ENCODE assay signal across 8 cellular contexts in genomic region chr12:107775093-107775721, GRCh38. TPM values are rescaled to one million over a fixed set of nuclear protein-coding genes. Genes with fewer than 3 reads are reported as not detected.
A peak's percentile ranks its signal among the peaks of the same experiment; 100 is the strongest.
DNase-seq lines count a peak whose midpoint lies in the region; ATAC-seq and TF ChIP-seq lines count a peak whose summit lies in the region.

No MANE protein-coding gene starts in this region.

- peaks cover 61% of the 10 kb centered on the region for H3K27me3 Mint-ChIP-seq in activated CD4-positive, alpha-beta memory T cell treated with anti-CD3 and anti-CD28 coated beads for 36 hours
- peaks cover 69% of the 10 kb centered on the region for H3K27me3 Mint-ChIP-seq in activated CD4-positive, alpha-beta memory T cell treated with anti-CD3 and anti-CD28 coated beads, Interleukin-2, amount 10 ng/mL, durations not matched to agents 7 days and 5 days
- peaks cover 51% of the 10 kb centered on the region for H3K27me3 Mint-ChIP-seq in activated CD8-positive, alpha-beta T cell treated with anti-CD3 and anti-CD28 coated beads for 36 hours
- peaks cover 99% of the 10 kb centered on the region for H3K27me3 Mint-ChIP-seq in stimulated activated naive CD8-positive, alpha-beta T cell treated with anti-CD3 and anti-CD28 coated beads, Interleukin-15, amount 100 ng/mL, for 72 hours

- H3K4me3 ChIP-seq in iPS-18c (ENCODE audit: insufficient read depth, low read depth, low read length): peak overlapping the region; percentile 59

- no peaks in the 10 kb centered on the region for H3K9me3 ChIP-seq in iPS-18c (ENCODE audit: control insufficient read depth, insufficient read depth, low read length)

- no peaks in the 10 kb centered on the region for H3K9me3 Mint-ChIP-seq in activated CD4-positive, alpha-beta memory T cell treated with anti-CD3 and anti-CD28 coated beads for 36 hours
- H3K9me3 Mint-ChIP-seq in activated CD4-positive, alpha-beta memory T cell treated with anti-CD3 and anti-CD28 coated beads, Interleukin-2, amount 10 ng/mL, durations not matched to agents 7 days and 5 days: no peaks in the 10 kb centered on the region
- H3K9me3 Mint-ChIP-seq in activated CD8-positive, alpha-beta T cell treated with anti-CD3 and anti-CD28 coated beads for 36 hours: no peaks in the 10 kb centered on the region
- H3K9me3 Mint-ChIP-seq in stimulated activated naive CD8-positive, alpha-beta T cell treated with anti-CD3 and anti-CD28 coated beads, Interleukin-15, amount 100 ng/mL, for 72 hours: no peaks in the 10 kb centered on the region

- no peak overlapping the region for H3K27ac Mint-ChIP-seq in activated CD4-positive, alpha-beta memory T cell treated with anti-CD3 and anti-CD28 coated beads for 36 hours
- H3K27ac Mint-ChIP-seq in activated CD4-positive, alpha-beta memory T cell treated with anti-CD3 and anti-CD28 coated beads, Interleukin-2, amount 10 ng/mL, durations not matched to agents 7 days and 5 days: no peak overlapping the region
- no peak overlapping the region for H3K27ac Mint-ChIP-seq in activated CD8-positive, alpha-beta T cell treated with anti-CD3 and anti-CD28 coated beads for 36 hours
- H3K27ac Mint-ChIP-seq in stimulated activated naive CD8-positive, alpha-beta T cell treated with anti-CD3 and anti-CD28 coated beads, Interleukin-15, amount 100 ng/mL, for 72 hours: no peak overlapping the region

- no peak overlapping the region for H3K4me3 Mint-ChIP-seq in activated CD4-positive, alpha-beta memory T cell treated with anti-CD3 and anti-CD28 coated beads for 36 hours
- H3K4me3 Mint-ChIP-seq in activated CD4-positive, alpha-beta memory T cell treated with anti-CD3 and anti-CD28 coated beads, Interleukin-2, amount 10 ng/mL, durations not matched to agents 7 days and 5 days: no peak overlapping the region
- peak overlapping the region; percentile 9 for H3K4me3 Mint-ChIP-seq in activated CD8-positive, alpha-beta T cell treated with anti-CD3 and anti-CD28 coated beads for 36 hours
- peak overlapping the region; percentile 68 to 70 for H3K4me3 Mint-ChIP-seq in stimulated activated naive CD8-positive, alpha-beta T cell treated with anti-CD3 and anti-CD28 coated beads, Interleukin-15, amount 100 ng/mL, for 72 hours

- DNase-seq in activated CD4-positive, alpha-beta memory T cell treated with anti-CD3 and anti-CD28 coated beads for 36 hours: peak; percentile 14
- DNase-seq in activated CD4-positive, alpha-beta memory T cell treated with anti-CD3 and anti-CD28 coated beads, Interleukin-2, amount 10 ng/mL, durations not matched to agents 7 days and 5 days: no peak
- peak; percentile 20 for DNase-seq in activated CD8-positive, alpha-beta T cell treated with anti-CD3 and anti-CD28 coated beads for 36 hours
- DNase-seq in stimulated activated naive CD8-positive, alpha-beta T cell treated with anti-CD3 and anti-CD28 coated beads, Interleukin-15, amount 100 ng/mL, for 72 hours: peak; percentile 16 to 24
- DNase-seq in HK-2 (ENCODE audit: unreplicated experiment) (no peak), NCI-H1092 treated with DMSO at 0.1 percent for 48 hours (lab: John Stamatoyannopoulos, UW) (no peak)
- no peak for DNase-seq in activated CD4-positive, CD25-positive, alpha-beta regulatory T cell (lab: John Stamatoyannopoulos, UW)

- POLR2A ChIA-PET in activated CD4-positive, alpha-beta memory T cell treated with anti-CD3 and anti-CD28 coated beads for 36 hours (lab: Charles Lee): no interaction called here
- POLR2A ChIA-PET in activated CD4-positive, alpha-beta memory T cell treated with anti-CD3 and anti-CD28 coated beads, Interleukin-2, amount 10 ng/mL, durations not matched to agents 7 days and 5 days (lab: Charles Lee): no interaction called here
- POLR2A ChIA-PET in activated CD8-positive, alpha-beta T cell treated with anti-CD3 and anti-CD28 coated beads for 36 hours (lab: Charles Lee): no interaction called here

- CTCF ChIA-PET in activated CD4-positive, alpha-beta memory T cell treated with anti-CD3 and anti-CD28 coated beads for 36 hours (lab: Charles Lee): no interaction called here
- CTCF ChIA-PET in activated CD4-positive, alpha-beta memory T cell treated with anti-CD3 and anti-CD28 coated beads, Interleukin-2, amount 10 ng/mL, durations not matched to agents 7 days and 5 days (lab: Charles Lee): no interaction called here
- CTCF ChIA-PET in activated CD8-positive, alpha-beta T cell treated with anti-CD3 and anti-CD28 coated beads for 36 hours (lab: Charles Lee): no interaction called here

- intact Hi-C loops in activated CD4-positive, alpha-beta memory T cell treated with anti-CD3 and anti-CD28 coated beads for 36 hours (cut with micrococcal nuclease): no loop called here
- intact Hi-C loops in activated CD8-positive, alpha-beta T cell treated with anti-CD3 and anti-CD28 coated beads for 36 hours (cut with micrococcal nuclease): no loop called here

- peak; percentile 62 for ATAC-seq in activated CD8-positive, alpha-beta T cell treated with anti-CD3 and anti-CD28 coated beads for 36 hours
- ATAC-seq in stimulated activated naive CD8-positive, alpha-beta T cell treated with anti-CD3 and anti-CD28 coated beads, Interleukin-15, amount 100 ng/mL, for 72 hours: peak; percentile 72

- H3K36me3 Mint-ChIP-seq in activated CD4-positive, alpha-beta memory T cell treated with anti-CD3 and anti-CD28 coated beads for 36 hours: no peaks in the 10 kb centered on the region
- no peaks in the 10 kb centered on the region for H3K36me3 Mint-ChIP-seq in activated CD4-positive, alpha-beta memory T cell treated with anti-CD3 and anti-CD28 coated beads, Interleukin-2, amount 10 ng/mL, durations not matched to agents 7 days and 5 days (ENCODE audit: low read depth)
- no peaks in the 10 kb centered on the region for H3K36me3 Mint-ChIP-seq in activated CD8-positive, alpha-beta T cell treated with anti-CD3 and anti-CD28 coated beads for 36 hours (ENCODE audit: low read depth)

- H3K4me1 Mint-ChIP-seq in activated CD4-positive, alpha-beta memory T cell treated with anti-CD3 and anti-CD28 coated beads for 36 hours (ENCODE audit: low read depth): peaks cover 16% of the 10 kb centered on the region
- H3K4me1 Mint-ChIP-seq in activated CD4-positive, alpha-beta memory T cell treated with anti-CD3 and anti-CD28 coated beads, Interleukin-2, amount 10 ng/mL, durations not matched to agents 7 days and 5 days: peaks cover 19% of the 10 kb centered on the region
- peaks cover 19% of the 10 kb centered on the region for H3K4me1 Mint-ChIP-seq in activated CD8-positive, alpha-beta T cell treated with anti-CD3 and anti-CD28 coated beads for 36 hours (ENCODE audit: low read depth)
- peaks cover 29% of the 10 kb centered on the region for H3K4me1 Mint-ChIP-seq in stimulated activated naive CD8-positive, alpha-beta T cell treated with anti-CD3 and anti-CD28 coated beads, Interleukin-15, amount 100 ng/mL, for 72 hours

- TF ChIP-seq CTCF in activated CD8-positive, alpha-beta T cell treated with anti-CD3 and anti-CD28 coated beads for 36 hours (IDR thresholded peaks at IDR 0.05): no peak

RNA-seq across cellular contexts. Expression of gene ASCL4, which starts 0.7 kb away (rescaled TPM):
- not detected for total RNA-seq in activated CD4-positive, alpha-beta memory T cell treated with anti-CD3 and anti-CD28 coated beads for 36 hours
- not detected for total RNA-seq in activated CD4-positive, alpha-beta memory T cell treated with anti-CD3 and anti-CD28 coated beads, Interleukin-2, amount 10 ng/mL, durations not matched to agents 7 days and 5 days
- total RNA-seq in activated CD8-positive, alpha-beta T cell treated with anti-CD3 and anti-CD28 coated beads for 36 hours: not detected

RNA-seq across cellular contexts. Expression of gene PRDM4, which starts 14.3 kb away (rescaled TPM):
- 10 to 100 TPM; 33.4 to 39.0 TPM for total RNA-seq in activated CD4-positive, alpha-beta memory T cell treated with anti-CD3 and anti-CD28 coated beads for 36 hours
- 10 to 100 TPM; 34.0 to 36.2 TPM for total RNA-seq in activated CD4-positive, alpha-beta memory T cell treated with anti-CD3 and anti-CD28 coated beads, Interleukin-2, amount 10 ng/mL, durations not matched to agents 7 days and 5 days
- total RNA-seq in activated CD8-positive, alpha-beta T cell treated with anti-CD3 and anti-CD28 coated beads for 36 hours: 10 to 100 TPM; 19.3 to 21.7 TPM

Comparison
In these comparisons a context has a peak if more than half of its experiments do, and no peak if none do; other contexts are left out.
1. DNase-seq: peak in activated CD4-positive, alpha-beta memory T cell treated with anti-CD3 and anti-CD28 coated beads for 36 hours (single experiment), activated CD8-positive, alpha-beta T cell treated with anti-CD3 and anti-CD28 coated beads for 36 hours (single experiment) and stimulated activated naive CD8-positive, alpha-beta T cell treated with anti-CD3 and anti-CD28 coated beads, Interleukin-15, amount 100 ng/mL, for 72 hours (2 of 2); none in activated CD4-positive, alpha-beta memory T cell treated with anti-CD3 and anti-CD28 coated beads, Interleukin-2, amount 10 ng/mL, durations not matched to agents 7 days and 5 days (single experiment), HK-2 (single experiment), activated CD4-positive, CD25-positive, alpha-beta regulatory T cell (0 of 4) and NCI-H1092 treated with DMSO at 0.1 percent for 48 hours (single experiment).
2. H3K4me3 Mint-ChIP-seq: peak in activated CD8-positive, alpha-beta T cell treated with anti-CD3 and anti-CD28 coated beads for 36 hours (single experiment) and stimulated activated naive CD8-positive, alpha-beta T cell treated with anti-CD3 and anti-CD28 coated beads, Interleukin-15, amount 100 ng/mL, for 72 hours (2 of 2); none in activated CD4-positive, alpha-beta memory T cell treated with anti-CD3 and anti-CD28 coated beads for 36 hours (single experiment) and activated CD4-positive, alpha-beta memory T cell treated with anti-CD3 and anti-CD28 coated beads, Interleukin-2, amount 10 ng/mL, durations not matched to agents 7 days and 5 days (single experiment).